1 cellular context compared by ENCODE assay signal in the genomic region with DNA sequence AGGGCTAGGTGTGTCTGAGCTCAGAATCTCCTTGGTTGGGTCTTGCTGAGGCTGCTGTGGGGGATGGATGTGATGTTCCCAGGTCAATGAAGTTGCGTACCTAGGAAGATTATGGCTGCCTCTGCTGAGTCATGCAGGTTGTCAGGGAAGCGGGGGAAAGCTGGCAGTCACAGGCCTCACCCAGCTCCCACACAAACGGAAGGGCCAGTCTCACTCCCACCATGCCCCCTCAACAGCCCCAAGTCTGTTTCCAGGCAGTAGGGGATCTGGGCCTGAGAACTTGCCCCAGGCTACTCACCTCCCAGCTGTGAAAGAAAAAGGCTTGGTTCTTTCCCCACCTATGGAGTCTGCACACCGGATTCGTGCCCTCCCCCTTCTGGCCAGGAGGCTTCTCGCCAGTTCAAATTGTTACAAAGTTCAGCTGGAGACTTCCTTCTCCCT.
TF ChIP-seq lines count a peak whose summit lies in the region.

No MANE protein-coding gene starts in this region.

TF ChIP-seq in HepG2, 621 proteins besides CTCF, POLR2A, EP300 and RAD21:
- TF ChIP-seq, protein P1, sequence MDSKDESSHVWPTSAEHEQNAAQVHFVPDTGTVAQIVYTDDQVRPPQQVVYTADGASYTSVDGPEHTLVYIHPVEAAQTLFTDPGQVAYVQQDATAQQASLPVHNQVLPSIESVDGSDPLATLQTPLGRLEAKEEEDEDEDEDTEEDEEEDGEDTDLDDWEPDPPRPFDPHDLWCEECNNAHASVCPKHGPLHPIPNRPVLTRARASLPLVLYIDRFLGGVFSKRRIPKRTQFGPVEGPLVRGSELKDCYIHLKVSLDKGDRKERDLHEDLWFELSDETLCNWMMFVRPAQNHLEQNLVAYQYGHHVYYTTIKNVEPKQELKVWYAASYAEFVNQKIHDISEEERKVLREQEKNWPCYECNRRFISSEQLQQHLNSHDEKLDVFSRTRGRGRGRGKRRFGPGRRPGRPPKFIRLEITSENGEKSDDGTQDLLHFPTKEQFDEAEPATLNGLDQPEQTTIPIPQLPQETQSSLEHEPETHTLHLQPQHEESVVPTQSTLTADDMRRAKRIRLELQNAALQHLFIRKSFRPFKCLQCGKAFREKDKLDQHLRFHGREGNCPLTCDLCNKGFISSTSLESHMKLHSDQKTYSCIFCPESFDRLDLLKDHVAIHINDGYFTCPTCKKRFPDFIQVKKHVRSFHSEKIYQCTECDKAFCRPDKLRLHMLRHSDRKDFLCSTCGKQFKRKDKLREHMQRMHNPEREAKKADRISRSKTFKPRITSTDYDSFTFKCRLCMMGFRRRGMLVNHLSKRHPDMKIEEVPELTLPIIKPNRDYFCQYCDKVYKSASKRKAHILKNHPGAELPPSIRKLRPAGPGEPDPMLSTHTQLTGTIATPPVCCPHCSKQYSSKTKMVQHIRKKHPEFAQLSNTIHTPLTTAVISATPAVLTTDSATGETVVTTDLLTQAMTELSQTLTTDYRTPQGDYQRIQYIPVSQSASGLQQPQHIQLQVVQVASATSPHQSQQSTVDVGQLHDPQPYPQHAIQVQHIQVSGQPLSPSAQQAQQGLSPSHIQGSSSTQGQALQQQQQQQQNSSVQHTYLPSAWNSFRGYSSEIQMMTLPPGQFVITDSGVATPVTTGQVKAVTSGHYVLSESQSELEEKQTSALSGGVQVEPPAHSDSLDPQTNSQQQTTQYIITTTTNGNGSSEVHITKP (CRISPR knock-in tag; IDR thresholded peaks at IDR 0.05; ENCODE audit: low read depth) = no peak
- TF ChIP-seq, protein P2, sequence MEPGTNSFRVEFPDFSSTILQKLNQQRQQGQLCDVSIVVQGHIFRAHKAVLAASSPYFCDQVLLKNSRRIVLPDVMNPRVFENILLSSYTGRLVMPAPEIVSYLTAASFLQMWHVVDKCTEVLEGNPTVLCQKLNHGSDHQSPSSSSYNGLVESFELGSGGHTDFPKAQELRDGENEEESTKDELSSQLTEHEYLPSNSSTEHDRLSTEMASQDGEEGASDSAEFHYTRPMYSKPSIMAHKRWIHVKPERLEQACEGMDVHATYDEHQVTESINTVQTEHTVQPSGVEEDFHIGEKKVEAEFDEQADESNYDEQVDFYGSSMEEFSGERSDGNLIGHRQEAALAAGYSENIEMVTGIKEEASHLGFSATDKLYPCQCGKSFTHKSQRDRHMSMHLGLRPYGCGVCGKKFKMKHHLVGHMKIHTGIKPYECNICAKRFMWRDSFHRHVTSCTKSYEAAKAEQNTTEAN (CRISPR knock-in tag; conservative IDR thresholded peaks at IDR 0.05) = no peak
- TF ChIP-seq, protein P3, sequence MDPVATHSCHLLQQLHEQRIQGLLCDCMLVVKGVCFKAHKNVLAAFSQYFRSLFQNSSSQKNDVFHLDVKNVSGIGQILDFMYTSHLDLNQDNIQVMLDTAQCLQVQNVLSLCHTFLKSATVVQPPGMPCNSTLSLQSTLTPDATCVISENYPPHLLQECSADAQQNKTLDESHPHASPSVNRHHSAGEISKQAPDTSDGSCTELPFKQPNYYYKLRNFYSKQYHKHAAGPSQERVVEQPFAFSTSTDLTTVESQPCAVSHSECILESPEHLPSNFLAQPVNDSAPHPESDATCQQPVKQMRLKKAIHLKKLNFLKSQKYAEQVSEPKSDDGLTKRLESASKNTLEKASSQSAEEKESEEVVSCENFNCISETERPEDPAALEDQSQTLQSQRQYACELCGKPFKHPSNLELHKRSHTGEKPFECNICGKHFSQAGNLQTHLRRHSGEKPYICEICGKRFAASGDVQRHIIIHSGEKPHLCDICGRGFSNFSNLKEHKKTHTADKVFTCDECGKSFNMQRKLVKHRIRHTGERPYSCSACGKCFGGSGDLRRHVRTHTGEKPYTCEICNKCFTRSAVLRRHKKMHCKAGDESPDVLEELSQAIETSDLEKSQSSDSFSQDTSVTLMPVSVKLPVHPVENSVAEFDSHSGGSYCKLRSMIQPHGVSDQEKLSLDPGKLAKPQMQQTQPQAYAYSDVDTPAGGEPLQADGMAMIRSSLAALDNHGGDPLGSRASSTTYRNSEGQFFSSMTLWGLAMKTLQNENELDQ (CRISPR knock-in tag; IDR thresholded peaks at IDR 0.05; ENCODE audit: borderline replicate concordance) = no peak
TF ChIP-seq in HepG2: peak in this region for 0.
